Comparison of ENCODE assay signal across 12 cellular contexts in the genomic region with DNA sequence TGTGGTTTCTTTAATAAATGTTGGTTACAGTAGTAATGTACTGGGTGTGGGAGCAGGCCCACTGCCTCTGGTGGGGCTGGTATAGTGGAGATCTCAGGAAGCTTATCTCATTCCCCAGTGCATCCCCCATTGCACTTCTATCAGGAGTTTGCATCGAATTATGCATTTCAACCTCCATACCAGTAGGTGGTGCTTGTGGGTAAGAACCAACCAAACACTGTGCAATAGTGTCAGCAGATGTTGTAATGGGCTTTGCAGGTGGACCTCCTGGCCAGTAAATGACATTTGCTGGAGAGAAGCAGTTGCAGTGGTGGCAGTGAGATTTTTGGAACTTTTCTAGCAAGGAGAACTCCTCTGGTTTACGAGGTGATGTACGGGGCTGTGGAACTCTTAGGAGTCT.
DNase-seq lines count a peak whose midpoint lies in the region; ATAC-seq and TF ChIP-seq lines count a peak whose summit lies in the region.
"Had no signal": no experiment of that assay in that cellular context is flagged by ENCODE, and none has a peak within 500 bp of the region (broad histone marks: within the 10 kb centered on the region; RNA-seq: fewer than 3 reads in every experiment).

No MANE protein-coding gene starts in this region.

- TF ChIP-seq CTCF in liver (IDR thresholded peaks at IDR 0.05; ENCODE audit: low read depth, low read length, missing input control) = peak; percentile 22

- H3K9me3 ChIP-seq in liver (ENCODE audit: control insufficient read depth in 4 of 4, low read length in 3 of 4) = peaks cover 0 to 1% (median 0%) of the 10 kb centered on the region in 4 donors

- H3K4me3 ChIP-seq in liver (ENCODE audit: low read depth in 1 of 3, low read length in 3 of 3) = no peak overlapping the region

- H3K27ac ChIP-seq in liver (ENCODE audit: low read depth in 1 of 2, low read length in 2 of 2) = no peak overlapping the region
- H3K27ac ChIP-seq: foreskin keratinocyte had no signal

- DNase-seq in DMS 273 (lab: John Stamatoyannopoulos, UW; ENCODE audit: unreplicated experiment) = peak; percentile 40
- DNase-seq in DMS 273 treated with DMSO at 0.1 percent for 48 hours (lab: John Stamatoyannopoulos, UW) = no peak
- peak; percentile 37 for DNase-seq in NAMALWA (ENCODE audit: low spot score)
- DNase-seq in amniotic stem cell (lab: John Stamatoyannopoulos, UW) = no peak
- no peak for DNase-seq in medulla oblongata (ENCODE audit: extremely low spot score)
- no peak for DNase-seq in stimulated activated CD4-positive, alpha-beta T cell treated with anti-CD3 and anti-CD28 coated beads, Interleukin-2, amount 100 ng/mL, for 24 hours
- DNase-seq: 8988T; activated naive CD8-positive, alpha-beta T cell treated with anti-CD3 and anti-CD28 coated beads, Interleukin-2, amount 50 U/mL, for 24 hours; foreskin keratinocyte had no signal

- ATAC-seq in GM21576 (IDR thresholded peaks at IDR 0.05; ENCODE audit: unreplicated experiment) = peak; percentile 80
- ATAC-seq: activated naive CD8-positive, alpha-beta T cell treated with anti-CD3 and anti-CD28 coated beads, Interleukin-2, amount 50 U/mL, for 24 hours; foreskin keratinocyte; stimulated activated memory B cell treated with anti-CD40 and anti-IgM and Interleukin-4, amounts not matched to agents 10 μg/mL and 1 μg/mL and 100 μg/mL, for 72 hours had no signal

- H3K27me3 ChIP-seq in liver (ENCODE audit: control insufficient read depth in 4 of 4, insufficient read depth in 4 of 4, low read length in 3 of 4) = peaks cover 0 to 2% (median 0%) of the 10 kb centered on the region in 4 donors
- H3K27me3 ChIP-seq: foreskin keratinocyte had no signal

- WGBS in liver = 83% methylated on average over 3 of the region's 3 CpGs

- no peaks in the 10 kb centered on the region for H3K4me1 ChIP-seq in liver (ENCODE audit: control insufficient read depth in 4 of 4, insufficient read depth in 4 of 4, low read length in 3 of 4)
- H3K4me1 ChIP-seq: foreskin keratinocyte had no signal

- TF ChIP-seq RAD21 in liver (IDR thresholded peaks at IDR 0.05) = peak in 1 of 2 donors; percentile 59

- H3K9ac ChIP-seq in liver (ENCODE audit: low read depth in 1 of 2, low read length in 2 of 2) = no peak overlapping the region

- H3K36me3 ChIP-seq in liver (ENCODE audit: control insufficient read depth in 4 of 4, insufficient read depth in 3 of 4, low read depth in 1 of 4, low read length in 3 of 4) = no peaks in the 10 kb centered on the region

TF ChIP-seq in liver, 16 proteins besides CTCF, POLR2A, EP300 and RAD21:
- TF ChIP-seq ATF3 (IDR thresholded peaks at IDR 0.05) (no peak), EGR1 (IDR thresholded peaks at IDR 0.05; ENCODE audit: low read depth in 2 of 2) (no peak), YY1 (IDR thresholded peaks at IDR 0.05) (no peak), TAF1 (conservative IDR thresholded peaks at IDR 0.05) (no peak), GABPA (IDR thresholded peaks at IDR 0.05 in 1 of 2, conservative IDR thresholded peaks at IDR 0.05 in 1 of 2) (no peak), HNF4G (IDR thresholded peaks at IDR 0.05) (no peak), HNF4A (conservative IDR thresholded peaks at IDR 0.05) (no peak), FOXA2 (IDR thresholded peaks at IDR 0.05) (no peak), JUND (IDR thresholded peaks at IDR 0.05) (no peak)
- TF ChIP-seq, protein P1, sequence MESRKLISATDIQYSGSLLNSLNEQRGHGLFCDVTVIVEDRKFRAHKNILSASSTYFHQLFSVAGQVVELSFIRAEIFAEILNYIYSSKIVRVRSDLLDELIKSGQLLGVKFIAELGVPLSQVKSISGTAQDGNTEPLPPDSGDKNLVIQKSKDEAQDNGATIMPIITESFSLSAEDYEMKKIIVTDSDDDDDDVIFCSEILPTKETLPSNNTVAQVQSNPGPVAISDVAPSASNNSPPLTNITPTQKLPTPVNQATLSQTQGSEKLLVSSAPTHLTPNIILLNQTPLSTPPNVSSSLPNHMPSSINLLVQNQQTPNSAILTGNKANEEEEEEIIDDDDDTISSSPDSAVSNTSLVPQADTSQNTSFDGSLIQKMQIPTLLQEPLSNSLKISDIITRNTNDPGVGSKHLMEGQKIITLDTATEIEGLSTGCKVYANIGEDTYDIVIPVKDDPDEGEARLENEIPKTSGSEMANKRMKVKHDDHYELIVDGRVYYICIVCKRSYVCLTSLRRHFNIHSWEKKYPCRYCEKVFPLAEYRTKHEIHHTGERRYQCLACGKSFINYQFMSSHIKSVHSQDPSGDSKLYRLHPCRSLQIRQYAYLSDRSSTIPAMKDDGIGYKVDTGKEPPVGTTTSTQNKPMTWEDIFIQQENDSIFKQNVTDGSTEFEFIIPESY (IDR thresholded peaks at IDR 0.05) = no peak
- TF ChIP-seq, protein P2, sequence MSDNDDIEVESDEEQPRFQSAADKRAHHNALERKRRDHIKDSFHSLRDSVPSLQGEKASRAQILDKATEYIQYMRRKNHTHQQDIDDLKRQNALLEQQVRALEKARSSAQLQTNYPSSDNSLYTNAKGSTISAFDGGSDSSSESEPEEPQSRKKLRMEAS (IDR thresholded peaks at IDR 0.05) = no peak

Comparison
In these comparisons a context has a peak if more than half of its experiments do, and no peak if none do; other contexts are left out.
1. DNase-seq: peak in DMS 273 (single experiment) and NAMALWA (single experiment); none in DMS 273 treated with DMSO at 0.1 percent for 48 hours (single experiment), amniotic stem cell (single experiment), medulla oblongata (single experiment) and stimulated activated CD4-positive, alpha-beta T cell treated with anti-CD3 and anti-CD28 coated beads, Interleukin-2, amount 100 ng/mL, for 24 hours (0 of 2).